8 cellular contexts compared by ENCODE assay signal in the genomic region with DNA sequence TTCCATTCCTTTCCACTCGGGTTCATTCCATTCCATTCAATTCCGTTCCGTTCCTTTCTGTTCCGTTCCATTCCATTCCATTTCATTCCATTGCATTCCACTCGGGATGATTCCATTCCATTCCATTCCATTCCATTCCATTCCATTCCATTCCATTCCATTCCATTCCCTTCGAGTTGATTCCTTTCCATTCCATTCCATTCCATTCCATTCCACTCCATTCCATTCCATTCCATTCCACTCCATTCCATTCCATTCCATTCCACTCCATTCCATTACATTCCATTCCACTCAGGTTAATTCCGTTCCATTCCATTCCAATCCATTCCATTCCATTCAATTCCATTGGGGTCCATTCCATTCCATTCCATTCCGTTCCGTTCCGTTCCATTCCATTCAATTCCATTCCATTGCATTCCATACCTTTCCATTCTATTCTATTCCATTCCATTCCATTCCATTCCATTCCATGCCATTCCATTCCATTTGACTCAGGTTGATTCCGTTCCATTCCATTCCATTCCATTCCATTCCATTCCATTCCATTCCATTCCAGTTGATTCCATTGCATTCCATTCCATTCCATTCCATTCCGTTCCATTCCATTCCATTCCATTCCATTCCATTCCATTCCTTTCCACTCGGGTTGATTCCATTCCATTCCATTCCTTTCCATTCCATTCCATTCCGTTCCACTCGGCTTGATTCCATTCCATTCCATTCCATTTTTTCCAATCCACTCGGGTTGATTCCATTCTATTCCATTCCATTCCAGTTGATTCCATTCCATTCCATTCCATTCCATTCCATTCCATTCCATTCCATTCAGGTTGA.
DNase-seq lines count a peak whose midpoint lies in the region; ATAC-seq and TF ChIP-seq lines count a peak whose summit lies in the region.
"Not testable (repeated sequence)": the region's sequence is repeated elsewhere in the genome, so short reads cannot be mapped to it uniquely, and the experiment has no call there.

No MANE protein-coding gene starts in this region.

- intact Hi-C loops in activated CD4-positive, alpha-beta T cell treated with anti-CD3 and anti-CD28 coated beads for 36 hours (cut with DNase I, micrococcal nuclease); lower lobe of right lung (cut with DNase I): not testable (repeated sequence)

- not testable (repeated sequence) for H3K4me3 Mint-ChIP-seq in activated CD4-positive, alpha-beta T cell treated with anti-CD3 and anti-CD28 coated beads for 36 hours

- DNase-seq in activated CD4-positive, alpha-beta T cell treated with anti-CD3 and anti-CD28 coated beads for 36 hours; lower lobe of right lung: not testable (repeated sequence)
- peak; percentile 11 for DNase-seq in superior temporal gyrus (ENCODE audit: extremely low spot score)

- peaks cover 49% of the 10 kb centered on the region for H3K36me3 Mint-ChIP-seq in activated CD4-positive, alpha-beta T cell treated with anti-CD3 and anti-CD28 coated beads for 36 hours (ENCODE audit: low read depth)

- peaks cover 42% of the 10 kb centered on the region for H3K9me3 ChIP-seq in lower lobe of right lung

- not testable (repeated sequence) for H3K27ac Mint-ChIP-seq in activated CD4-positive, alpha-beta T cell treated with anti-CD3 and anti-CD28 coated beads for 36 hours

- peaks cover 63% of the 10 kb centered on the region for H3K9me3 Mint-ChIP-seq in activated CD4-positive, alpha-beta T cell treated with anti-CD3 and anti-CD28 coated beads for 36 hours (ENCODE audit: low read depth)

- not testable (repeated sequence) for TF ChIP-seq CTCF in lower lobe of right lung (IDR thresholded peaks at IDR 0.05)

- CTCF ChIA-PET in activated CD4-positive, alpha-beta T cell treated with anti-CD3 and anti-CD28 coated beads for 36 hours (lab: Charles Lee), result not testable (repeated sequence)

- not testable (repeated sequence) for H3K4me1 ChIP-seq in lower lobe of right lung

- H3K27me3 ChIP-seq in lower lobe of right lung (ENCODE audit: low read depth), result not testable (repeated sequence)

- not testable (repeated sequence) for H3K27ac ChIP-seq in lower lobe of right lung

- not testable (repeated sequence) for H3K36me3 ChIP-seq in lower lobe of right lung

- POLR2A ChIA-PET in activated CD4-positive, alpha-beta T cell treated with anti-CD3 and anti-CD28 coated beads for 36 hours (lab: Charles Lee), result not testable (repeated sequence)

- not testable (repeated sequence) for H3K4me3 ChIP-seq in lower lobe of right lung

- H3K27me3 Mint-ChIP-seq in activated CD4-positive, alpha-beta T cell treated with anti-CD3 and anti-CD28 coated beads for 36 hours, result not testable (repeated sequence)

- peak; percentile 47 for ATAC-seq in GM18861 (IDR thresholded peaks at IDR 0.05; ENCODE audit: unreplicated experiment)
- peak; percentile 54 for ATAC-seq in GM21526 (IDR thresholded peaks at IDR 0.05; ENCODE audit: low FRiP score, unreplicated experiment)
- ATAC-seq in HG02938 (IDR thresholded peaks at IDR 0.05; ENCODE audit: unreplicated experiment), result peak; percentile 46
- ATAC-seq in HG03457 (IDR thresholded peaks at IDR 0.05; ENCODE audit: unreplicated experiment), result peak; percentile 44
- ATAC-seq in activated CD4-positive, alpha-beta T cell treated with anti-CD3 and anti-CD28 coated beads for 36 hours, result peak; percentile 33
- ATAC-seq in esophagus mucosa, result peak; percentile 78
- peak; percentile 85 for ATAC-seq in lower lobe of right lung

- H3K4me1 Mint-ChIP-seq in activated CD4-positive, alpha-beta T cell treated with anti-CD3 and anti-CD28 coated beads for 36 hours, result not testable (repeated sequence)

Comparison
In these comparisons a context has a peak if more than half of its experiments do, and no peak if none do; other contexts are left out.
1. ATAC-seq: peak in every context shown above with its lines; median percentile 85 in lower lobe of right lung; 78 in esophagus mucosa; 54 in GM21526; 47 in GM18861; 46 in HG02938; 44 in HG03457; 33 in activated CD4-positive, alpha-beta T cell treated with anti-CD3 and anti-CD28 coated beads for 36 hours.